35 cellular contexts compared by ENCODE assay signal in the genomic region with DNA sequence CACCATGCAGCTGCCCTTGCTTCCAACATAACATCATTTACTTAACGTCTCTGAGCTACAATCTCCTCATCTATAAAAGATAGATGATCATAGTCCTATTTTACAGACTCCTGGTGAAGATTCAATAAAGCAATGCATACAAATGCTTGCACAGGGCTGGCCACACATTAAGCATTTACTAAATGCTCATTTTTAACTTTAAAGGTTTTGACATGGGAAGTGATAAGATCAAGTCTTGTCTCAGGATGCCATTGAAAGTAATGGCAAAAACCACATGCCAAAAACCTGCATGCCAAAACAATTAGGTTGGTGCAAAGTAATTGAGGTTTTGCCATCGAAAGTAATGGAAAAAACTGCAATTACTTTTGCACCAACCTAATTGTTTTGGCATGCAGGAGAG.
"Had no signal": no experiment of that assay in that cellular context is flagged by ENCODE, and none has a peak within 500 bp of the region (broad histone marks: within the 10 kb centered on the region; RNA-seq: fewer than 3 reads in every experiment).

No MANE protein-coding gene starts in this region.

- ATAC-seq: activated CD8-positive, alpha-beta memory T cell treated with anti-CD3 and anti-CD28 coated beads, Interleukin-2, amount 10 ng/mL, durations not matched to agents 7 days and 5 days; T-cell had no signal

- H3K36me3 Mint-ChIP-seq: activated CD8-positive, alpha-beta memory T cell treated with anti-CD3 and anti-CD28 coated beads, Interleukin-2, amount 10 ng/mL, durations not matched to agents 7 days and 5 days; activated naive CD8-positive, alpha-beta T cell treated with anti-CD3 and anti-CD28 coated beads for 36 hours; T-cell had no signal

- H3K27ac ChIP-seq: cardiac muscle cell, SJCRH30, SK-N-MC, WERI-Rb-1 had no signal

- H3K36me3 ChIP-seq: cardiac muscle cell, SJCRH30, WERI-Rb-1 had no signal

- H3K27ac Mint-ChIP-seq: activated CD4-positive, alpha-beta memory T cell treated with anti-CD3 and anti-CD28 coated beads, Interleukin-2, amount 10 ng/mL, durations not matched to agents 7 days and 5 days; activated CD8-positive, alpha-beta memory T cell treated with anti-CD3 and anti-CD28 coated beads, Interleukin-2, amount 10 ng/mL, durations not matched to agents 7 days and 5 days; activated naive CD8-positive, alpha-beta T cell treated with anti-CD3 and anti-CD28 coated beads for 36 hours; T-cell had no signal

- H3K4me3 ChIP-seq: cardiac muscle cell, SJCRH30, SK-N-MC had no signal

- H3K27me3 ChIP-seq: cardiac muscle cell, SJCRH30 had no signal

- H3K4me3 Mint-ChIP-seq: activated CD4-positive, alpha-beta memory T cell treated with anti-CD3 and anti-CD28 coated beads, Interleukin-2, amount 10 ng/mL, durations not matched to agents 7 days and 5 days; activated CD8-positive, alpha-beta memory T cell treated with anti-CD3 and anti-CD28 coated beads, Interleukin-2, amount 10 ng/mL, durations not matched to agents 7 days and 5 days; activated naive CD8-positive, alpha-beta T cell treated with anti-CD3 and anti-CD28 coated beads for 36 hours; central memory CD8-positive, alpha-beta T cell; T-cell had no signal

- DNase-seq: activated CD4-positive, alpha-beta memory T cell treated with anti-CD3 and anti-CD28 coated beads, Interleukin-2, amount 10 ng/mL, durations not matched to agents 7 days and 5 days; activated CD4-positive, alpha-beta T cell treated with anti-CD3 and anti-CD28 coated beads for 1 hour; activated CD4-positive, alpha-beta T cell treated with anti-CD3 and anti-CD28 coated beads for 48 hours; activated CD4-positive, CD25-positive, alpha-beta regulatory T cell; activated CD8-positive, alpha-beta memory T cell treated with anti-CD3 and anti-CD28 coated beads for 24 hours; activated CD8-positive, alpha-beta memory T cell treated with anti-CD3 and anti-CD28 coated beads, Interleukin-2, amount 10 ng/mL, durations not matched to agents 7 days and 5 days; activated CD8-positive, alpha-beta memory T cell treated with anti-CD3 and anti-CD28 coated beads, Interleukin-2, amount 50 U/mL, for 48 hours; activated effector memory CD4-positive, alpha-beta T cell treated with Interleukin-2 at 50 U/mL for 16 hours; activated naive CD4-positive, alpha-beta T cell treated with anti-CD3 and anti-CD28 coated beads, Interleukin-2, amount 50 U/mL, for 16 hours; activated naive CD8-positive, alpha-beta T cell treated with anti-CD3 and anti-CD28 coated beads for 36 hours; activated T-cell treated with anti-CD3 and anti-CD28 coated beads, Interleukin-2, amount 50 U/mL, for 48 hours; amniotic stem cell; aorta; Karpas-422; KBM-7; MM.1S; NCI-H1092; NCI-H1436 treated with DMSO at 0.1 percent for 48 hours; NCI-H1694 treated with DMSO at 0.1 percent for 48 hours; NCI-H2029; NCI-H2107; NCI-H2171; NCI-H510A; NCI-H526; NCI-H748 treated with DMSO at 0.1 percent for 48 hours; NK-92 treated with Interleukin-12 subunit alpha and Interleukin-12 subunit beta, amount 100 ng/mL, for 24 hours; SHP77; SJCRH30; T-cell; T-helper 2 cell; T-helper 9 cell; WERI-Rb-1 had no signal

- H3K9me3 Mint-ChIP-seq: activated naive CD8-positive, alpha-beta T cell treated with anti-CD3 and anti-CD28 coated beads for 36 hours; central memory CD8-positive, alpha-beta T cell; T-cell had no signal

- H3K4me1 ChIP-seq: SJCRH30 had no signal

- H3K9me3 ChIP-seq: SJCRH30 had no signal
